ENCODE assay signal across 17 cellular contexts in the genomic region with DNA sequence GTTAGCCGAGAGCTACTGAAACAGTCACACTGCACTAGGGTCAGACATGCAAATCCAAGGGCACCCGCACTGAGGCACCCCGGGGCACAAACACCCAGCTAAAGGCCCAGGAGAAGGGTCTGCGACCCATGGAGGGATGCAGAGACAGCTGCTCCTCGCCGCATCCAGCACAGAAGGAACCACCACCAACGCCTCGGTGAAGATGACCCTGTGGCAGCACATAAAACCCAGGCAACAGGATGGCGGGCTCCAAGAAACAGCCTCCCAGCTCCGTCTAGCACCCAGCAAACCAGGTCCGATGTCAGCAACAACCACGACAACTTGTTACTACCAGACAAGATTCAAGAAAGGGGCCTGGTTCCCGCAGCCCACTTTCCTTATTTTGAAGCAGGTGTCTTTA.
DNase-seq lines count a peak whose midpoint lies in the region; ATAC-seq, FAIRE-seq and TF ChIP-seq lines count a peak whose summit lies in the region.
"Had no signal": no experiment of that assay in that cellular context is flagged by ENCODE, and none has a peak within 500 bp of the region (broad histone marks: within the 10 kb centered on the region; RNA-seq: fewer than 3 reads in every experiment).

No MANE protein-coding gene starts in this region.

- H3K27ac ChIP-seq in HepG2 (ENCODE audit: extremely low read length, insufficient read depth, low read length) (peak overlapping the region; percentile 81), right lobe of liver (peak overlapping the region in 1 of 3 donors; percentile 68), esophagus (ENCODE audit: low read depth in 2 of 2, low read length in 1 of 2) (peak overlapping the region; percentile 25 to 76)

- peak overlapping the region; percentile 76 for H3K27ac Mint-ChIP-seq in progenitor cell of endocrine pancreas
- H3K27ac Mint-ChIP-seq: activated B cell treated with CpG ODN at 0.5 μM for 24 hours; dendritic cell treated with granulocyte-macrophage colony-stimulating factor and Interleukin-4, amounts not matched to agents 40 ng/mL and 50 ng/mL, for 4 days had no signal

- no peak overlapping the region for H3K4me3 Mint-ChIP-seq in progenitor cell of endocrine pancreas (ENCODE audit: low read depth)
- H3K4me3 Mint-ChIP-seq: activated B cell treated with CpG ODN at 0.5 μM for 24 hours; dendritic cell treated with granulocyte-macrophage colony-stimulating factor and Interleukin-4, amounts not matched to agents 40 ng/mL and 50 ng/mL, for 4 days had no signal

- H3K79me2 ChIP-seq in HepG2 (ENCODE audit: insufficient read depth, low read length), result peaks cover 88% of the 10 kb centered on the region

- ATAC-seq in HepG2 (no peak), right lobe of liver (no peak), HG02840 (IDR thresholded peaks at IDR 0.05; ENCODE audit: low FRiP score, unreplicated experiment) (no peak), left colon (no peak)

- H3K4me3 ChIP-seq in HepG2 (replicated peaks in 1 of 3; ENCODE audit: insufficient read depth in 1 of 3, low read depth in 2 of 3, low read length in 3 of 3) (no peak overlapping the region), right lobe of liver (no peak overlapping the region), esophagus (ENCODE audit: low read depth in 1 of 2, low read length in 2 of 2) (no peak overlapping the region)
- H3K4me3 ChIP-seq: body of pancreas had no signal

- TF ChIP-seq CTCF in HepG2 (CRISPR knock-in tag; IDR thresholded peaks at IDR 0.05), result no peak
- no peak for TF ChIP-seq CTCF in right lobe of liver (IDR thresholded peaks at IDR 0.05)
- no peak for TF ChIP-seq CTCF in progenitor cell of endocrine pancreas (IDR thresholded peaks at IDR 0.05; ENCODE audit: unreplicated experiment)

- no peak for DNase-seq in HepG2 (ENCODE audit: low spot score)
- DNase-seq in right lobe of liver, result no peak
- no peak for DNase-seq in progenitor cell of endocrine pancreas (ENCODE audit: low spot score, unreplicated experiment)
- DNase-seq in left colon, result no peak
- no peak for DNase-seq in activated CD4-positive, CD25-positive, alpha-beta regulatory T cell (lab: John Stamatoyannopoulos, UW)
- no peak for DNase-seq in NCI-H2107 (lab: John Stamatoyannopoulos, UW)
- DNase-seq: activated B cell treated with CpG ODN at 0.5 μM for 24 hours; activated naive CD4-positive, alpha-beta T cell; body of pancreas; midbrain; NCI-H1417 treated with DMSO at 0.1 percent for 48 hours; NK-92 treated with Interleukin-12 subunit alpha and Interleukin-12 subunit beta, amount 100 ng/mL, for 24 hours; small intestine; T-helper 1 cell had no signal

- intact Hi-C loops in HepG2 (cut with micrococcal nuclease; ENCODE audit: unreplicated experiment) (no loop called here), right lobe of liver (cut with DNase I) (no loop called here), left colon (cut with DNase I, micrococcal nuclease) (no loop called here)

- no TSS peak for BruUV-seq in HepG2 (replicated peaks; lab: Mats Ljungman, UMichigan)

- H3K9ac ChIP-seq in HepG2 (ENCODE audit: insufficient read depth, low read depth, low read length), result no peak overlapping the region

- H3K36me3 ChIP-seq in HepG2 (replicated peaks in 1 of 2; ENCODE audit: control insufficient read depth in 1 of 2, insufficient read depth in 2 of 2, low read length in 2 of 2), result peaks cover 4 to 16% of the 10 kb centered on the region in 2 experiments; a peak in 4 of 5 replicates
- no peaks in the 10 kb centered on the region for H3K36me3 ChIP-seq in right lobe of liver
- H3K36me3 ChIP-seq in esophagus (ENCODE audit: control insufficient read depth in 2 of 2, insufficient read depth in 2 of 2, low read length in 1 of 2), result peaks cover 0 to 10% of the 10 kb centered on the region in 2 donors

- peaks cover 3% of the 10 kb centered on the region; the same call in 1 of the 2 replicates for H4K20me1 ChIP-seq in HepG2 (ENCODE audit: insufficient read depth, low read length)

- H3K9me3 ChIP-seq in HepG2 (ENCODE audit: low read length), result no peaks in the 10 kb centered on the region
- no peaks in the 10 kb centered on the region for H3K9me3 ChIP-seq in right lobe of liver
- no peaks in the 10 kb centered on the region for H3K9me3 ChIP-seq in esophagus (ENCODE audit: control insufficient read depth in 2 of 2, insufficient read depth in 1 of 2, low read depth in 1 of 2, low read length in 1 of 2)
- H3K9me3 ChIP-seq: body of pancreas had no signal

- H3K4me2 ChIP-seq in HepG2 (ENCODE audit: low read depth, low read length), result no peak overlapping the region

- no peaks in the 10 kb centered on the region for H3K27me3 Mint-ChIP-seq in progenitor cell of endocrine pancreas
- H3K27me3 Mint-ChIP-seq: activated B cell treated with CpG ODN at 0.5 μM for 24 hours; dendritic cell treated with granulocyte-macrophage colony-stimulating factor and Interleukin-4, amounts not matched to agents 40 ng/mL and 50 ng/mL, for 4 days had no signal

- peaks cover 27% of the 10 kb centered on the region for H3K4me1 Mint-ChIP-seq in progenitor cell of endocrine pancreas (ENCODE audit: low read depth)

- in situ Hi-C loops in HepG2 (cut with HindIII; ENCODE audit: extremely low pct_ligation_motif_present, low pct_unique_long_range_greater_than_20kb), result no loop called here

- H3K27me3 ChIP-seq in HepG2 (ENCODE audit: control insufficient read depth in 1 of 2, insufficient read depth in 2 of 2, low read length in 2 of 2) (no peaks in the 10 kb centered on the region), right lobe of liver (no peaks in the 10 kb centered on the region), esophagus (ENCODE audit: control insufficient read depth in 1 of 2, insufficient read depth in 2 of 2, low read length in 2 of 2) (no peaks in the 10 kb centered on the region)
- H3K27me3 ChIP-seq: body of pancreas had no signal

- TF ChIP-seq POLR2A in HepG2 (IDR thresholded peaks at IDR 0.05; ENCODE audit: insufficient read depth in 1 of 2, low read depth in 2 of 2, low read length in 2 of 2), result no peak
- no peak for TF ChIP-seq POLR2A in right lobe of liver (IDR thresholded peaks at IDR 0.05)

- peaks cover 90% of the 10 kb centered on the region for H3K4me1 ChIP-seq in HepG2 (ENCODE audit: insufficient read depth, low read length)
- H3K4me1 ChIP-seq in right lobe of liver, result peaks cover 0 to 56% (median 14%) of the 10 kb centered on the region in 4 donors
- H3K4me1 ChIP-seq in esophagus (ENCODE audit: control insufficient read depth in 2 of 2, insufficient read depth in 2 of 2, low read length in 1 of 2), result peaks cover 7 to 19% of the 10 kb centered on the region in 2 donors

- CTCF ChIA-PET in HepG2 (lab: Yijun Ruan, JAX; ENCODE audit: low intra/inter-chr PET ratio, low total read pairs), result no interaction called here

- no peaks in the 10 kb centered on the region for H3K9me3 Mint-ChIP-seq in progenitor cell of endocrine pancreas (ENCODE audit: low read depth)
- H3K9me3 Mint-ChIP-seq: activated B cell treated with CpG ODN at 0.5 μM for 24 hours; dendritic cell treated with granulocyte-macrophage colony-stimulating factor and Interleukin-4, amounts not matched to agents 40 ng/mL and 50 ng/mL, for 4 days had no signal

- POLR2A ChIA-PET in HepG2 (lab: Yijun Ruan, JAX), result interaction anchor here (2.6 kb wide), 1 partner anchor 10 kb away, joined by 8 read pairs; no protein-coding TSS in a partner anchor

- peaks cover 15% of the 10 kb centered on the region for H3K36me3 Mint-ChIP-seq in progenitor cell of endocrine pancreas (ENCODE audit: insufficient read depth)

- no peak for FAIRE-seq in HepG2 (lab: Jason Lieb, UNC)

- TF ChIP-seq EP300 in HepG2 (IDR thresholded peaks at IDR 0.05; ENCODE audit: low read depth in 2 of 2, low read length in 2 of 2), result no peak
- no peak for TF ChIP-seq EP300 in HepG2 (CRISPR knock-in tag; IDR thresholded peaks at IDR 0.05; ENCODE audit: borderline replicate concordance)

- 94% methylated on average over 12 of the region's 13 CpGs for WGBS in HepG2 (ENCODE audit: low lambda C conversion rate)
- WGBS in right lobe of liver (ENCODE audit: insufficient coverage, low coverage, low lambda C conversion rate, missing lambda C conversion rate), result 91% methylated on average over 8 of the region's 13 CpGs
- 91 to 94% methylated on average over 13 of the region's 13 CpGs for WGBS in esophagus, 2 donors

- TF ChIP-seq RAD21 in HepG2 (CRISPR knock-in tag; IDR thresholded peaks at IDR 0.05), result no peak

- no peak overlapping the region for H2AFZ ChIP-seq in HepG2 (ENCODE audit: low read length)

TF ChIP-seq in HepG2, 621 proteins besides CTCF, POLR2A, EP300 and RAD21:
- TF ChIP-seq KLF6 (CRISPR knock-in tag; IDR thresholded peaks at IDR 0.05) (no peak), SMARCC2 (IDR thresholded peaks at IDR 0.05) (no peak), ZNF747 (CRISPR knock-in tag; IDR thresholded peaks at IDR 0.05; ENCODE audit: borderline replicate concordance) (no peak), CC2D1A (CRISPR knock-in tag; IDR thresholded peaks at IDR 0.05) (no peak), NAIF1 (CRISPR knock-in tag; IDR thresholded peaks at IDR 0.05; ENCODE audit: borderline replicate concordance) (no peak), THYN1 (CRISPR knock-in tag; IDR thresholded peaks at IDR 0.05; ENCODE audit: borderline replicate concordance, low read depth) (no peak), SRSF9 (IDR thresholded peaks at IDR 0.05; ENCODE audit: borderline replicate concordance, insufficient read depth, low read depth, low read length, poor library complexity, severe bottlenecking) (no peak), CBX1 (IDR thresholded peaks at IDR 0.05; ENCODE audit: low read depth) (no peak), CREB1 (IDR thresholded peaks at IDR 0.05) (no peak), CREB1 (CRISPR knock-in tag; IDR thresholded peaks at IDR 0.05) (no peak), HOXA5 (CRISPR knock-in tag; IDR thresholded peaks at IDR 0.05) (no peak), KDM6A (CRISPR knock-in tag; IDR thresholded peaks at IDR 0.05; ENCODE audit: low read depth) (no peak), RCOR2 (CRISPR knock-in tag; IDR thresholded peaks at IDR 0.05) (no peak), SMAD3 (CRISPR knock-in tag; IDR thresholded peaks at IDR 0.05) (no peak)
- TF ChIP-seq, protein P1, sequence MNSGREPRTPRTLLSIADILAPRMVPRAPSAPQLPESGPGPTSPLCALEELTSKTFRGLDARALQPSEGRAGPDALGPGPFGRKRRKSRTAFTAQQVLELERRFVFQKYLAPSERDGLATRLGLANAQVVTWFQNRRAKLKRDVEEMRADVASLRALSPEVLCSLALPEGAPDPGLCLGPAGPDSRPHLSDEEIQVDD (CRISPR knock-in tag; IDR thresholded peaks at IDR 0.05; ENCODE audit: borderline replicate concordance), result no peak
- TF ChIP-seq, protein P2, sequence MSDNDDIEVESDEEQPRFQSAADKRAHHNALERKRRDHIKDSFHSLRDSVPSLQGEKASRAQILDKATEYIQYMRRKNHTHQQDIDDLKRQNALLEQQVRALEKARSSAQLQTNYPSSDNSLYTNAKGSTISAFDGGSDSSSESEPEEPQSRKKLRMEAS (IDR thresholded peaks at IDR 0.05), result no peak
